Comparison of ENCODE assay signal across 9 cellular contexts in genomic region chr13:40983269-40983668, GRCh38. TPM values are rescaled to one million over a fixed set of nuclear protein-coding genes. Genes with fewer than 3 reads are reported as not detected.
DNase-seq lines count a peak whose midpoint lies in the region; ATAC-seq, FAIRE-seq and TF ChIP-seq lines count a peak whose summit lies in the region.
"Had no signal": no experiment of that assay in that cellular context is flagged by ENCODE, and none has a peak within 500 bp of the region (broad histone marks: within the 10 kb centered on the region; RNA-seq: fewer than 3 reads in every experiment).

No MANE protein-coding gene starts in this region.

- H3K4me3 ChIP-seq in bronchial epithelial cell (ENCODE audit: low read depth, low read length) = no peak overlapping the region
- peak overlapping the region in 1 of 4 donors; percentile 1 for H3K4me3 ChIP-seq in tibial nerve

- peak overlapping the region; percentile 34 to 86 (median 82) for H3K27ac ChIP-seq in tibial nerve

- H3K9me3 Mint-ChIP-seq in activated T-cell treated with anti-CD3 and anti-CD28 coated beads, Interleukin-2, amount 50 U/mL, for 4 hours = no peaks in the 10 kb centered on the region
- H3K9me3 Mint-ChIP-seq in memory B cell = no peaks in the 10 kb centered on the region

- no peak for TF ChIP-seq CTCF in bronchial epithelial cell (IDR thresholded peaks at IDR 0.05; ENCODE audit: insufficient read depth, low read length, severe bottlenecking)
- no peak for TF ChIP-seq CTCF in tibial nerve (IDR thresholded peaks at IDR 0.05)
- TF ChIP-seq CTCF in GM20000 (IDR thresholded peaks at IDR 0.05; ENCODE audit: extremely low read depth, missing control alignments) = no peak

- H3K27me3 ChIP-seq in bronchial epithelial cell (ENCODE audit: control insufficient read depth, insufficient read depth, low read length) (no peaks in the 10 kb centered on the region), tibial nerve (no peaks in the 10 kb centered on the region)

- 31 to 37% methylated on average over 2 of the region's 2 CpGs for WGBS in tibial nerve, 2 donors

- ATAC-seq in activated T-cell treated with anti-CD3 and anti-CD28 coated beads, Interleukin-2, amount 50 U/mL, for 4 hours = no peak
- ATAC-seq in memory B cell (ENCODE audit: low read depth) = no peak

- TF ChIP-seq POLR2A in tibial nerve (IDR thresholded peaks at IDR 0.05) = no peak

- FAIRE-seq in bronchial epithelial cell (lab: Jason Lieb, UNC) = no peak

- peaks cover 0 to 75% (median 37%) of the 10 kb centered on the region in 4 donors for H3K4me1 ChIP-seq in tibial nerve

- no peak for TF ChIP-seq EP300 in tibial nerve (IDR thresholded peaks at IDR 0.05)

- DNase-seq in activated T-cell treated with anti-CD3 and anti-CD28 coated beads, Interleukin-2, amount 50 U/mL, for 4 hours = no peak
- no peak for DNase-seq in activated T-cell treated with anti-CD3 and anti-CD28 coated beads for 4 hours
- peak; percentile 58 for DNase-seq in bronchial epithelial cell (ENCODE audit: low read depth)
- DNase-seq in memory B cell (ENCODE audit: low spot score in 2 of 2) = no peak
- DNase-seq in tibial nerve (ENCODE audit: low spot score in 2 of 2) = no peak
- DNase-seq in GM20000 (ENCODE audit: low spot score) = no peak
- DNase-seq in midbrain (lab: John Stamatoyannopoulos, UW) = no peak
- no peak for DNase-seq in NAMALWA (ENCODE audit: low spot score)
- DNase-seq: SHP77 treated with DMSO at 0.1 percent for 48 hours had no signal

- peaks cover 64% of the 10 kb centered on the region for H3K4me1 Mint-ChIP-seq in activated T-cell treated with anti-CD3 and anti-CD28 coated beads, Interleukin-2, amount 50 U/mL, for 4 hours (ENCODE audit: low read depth)
- peaks cover 55% of the 10 kb centered on the region for H3K4me1 Mint-ChIP-seq in memory B cell

- H3K4me3 Mint-ChIP-seq in activated T-cell treated with anti-CD3 and anti-CD28 coated beads, Interleukin-2, amount 50 U/mL, for 4 hours = peak overlapping the region; percentile 93
- peak overlapping the region; percentile 67 for H3K4me3 Mint-ChIP-seq in memory B cell

- peak overlapping the region; percentile 94 for H3K27ac Mint-ChIP-seq in memory B cell

- peaks cover 15% of the 10 kb centered on the region for H3K36me3 Mint-ChIP-seq in activated T-cell treated with anti-CD3 and anti-CD28 coated beads, Interleukin-2, amount 50 U/mL, for 4 hours (ENCODE audit: insufficient read depth)
- peaks cover 15% of the 10 kb centered on the region for H3K36me3 Mint-ChIP-seq in memory B cell

- H3K9me3 ChIP-seq in tibial nerve = no peaks in the 10 kb centered on the region

- H3K36me3 ChIP-seq in bronchial epithelial cell (ENCODE audit: control insufficient read depth, insufficient read depth, low read length) (peaks cover 2% of the 10 kb centered on the region), tibial nerve (no peaks in the 10 kb centered on the region)

- H3K27me3 Mint-ChIP-seq in activated T-cell treated with anti-CD3 and anti-CD28 coated beads, Interleukin-2, amount 50 U/mL, for 4 hours (ENCODE audit: low read depth) = no peaks in the 10 kb centered on the region
- H3K27me3 Mint-ChIP-seq in memory B cell = no peaks in the 10 kb centered on the region

RNA-seq across cellular contexts. Expression of gene ELF1, which starts 35.8 kb away (rescaled TPM):
- 10 to 100 TPM; 49.0 to 56.6 (median 55.9) TPM for total RNA-seq in activated T-cell treated with anti-CD3 and anti-CD28 coated beads, Interleukin-2, amount 50 U/mL, for 4 hours
- total RNA-seq in bronchial epithelial cell = 57.7 and 71.3 TPM in 2 replicates
- 100 to 1,000 TPM in 2 of 4 donors, 10 to 100 TPM in 2; 54.6 to 118 (median 98.6) TPM for total RNA-seq in tibial nerve
